Comparison of ENCODE assay signal across 1 cellular context in the genomic region with DNA sequence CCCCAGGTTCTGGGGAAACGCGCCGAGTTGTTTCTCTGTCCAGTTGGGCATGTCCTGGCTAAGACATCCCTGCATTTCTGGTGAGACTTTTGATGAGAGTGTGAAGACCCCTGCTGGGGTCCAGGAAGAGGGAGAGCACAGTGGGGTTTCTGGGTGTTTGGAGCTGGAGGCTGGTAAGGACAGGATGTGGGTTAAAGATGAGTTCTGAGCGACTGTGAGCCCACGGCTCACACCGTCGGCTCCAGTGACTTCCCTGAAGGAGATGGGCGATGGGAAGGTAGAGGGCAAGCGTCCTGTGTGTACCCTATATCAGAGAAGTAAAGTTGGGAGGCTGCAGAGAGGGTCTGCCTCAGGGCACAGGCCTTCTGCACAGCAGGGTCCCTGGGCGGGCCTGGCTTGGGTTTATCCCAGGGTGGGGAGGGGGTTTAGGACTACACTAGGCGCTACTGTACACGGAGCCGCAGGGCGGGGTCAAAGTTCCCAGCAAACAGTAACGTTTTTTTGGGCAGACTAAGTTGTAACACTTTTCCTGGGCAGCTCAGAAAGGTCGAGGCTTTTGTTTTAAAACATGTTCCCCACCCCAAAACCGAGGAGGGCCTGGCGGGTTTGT.
TF ChIP-seq lines count a peak whose summit lies in the region.

No MANE protein-coding gene starts in this region.

TF ChIP-seq in IMR-90, 13 proteins besides CTCF, POLR2A, EP300 and RAD21:
- TF ChIP-seq MAZ (IDR thresholded peaks at IDR 0.05; ENCODE audit: borderline replicate concordance, low read depth, low read length) (no peak), SMC3 (IDR thresholded peaks at IDR 0.05; ENCODE audit: low read depth, low read length) (no peak), CEBPB (IDR thresholded peaks at IDR 0.05; ENCODE audit: low read depth, low read length) (no peak), RCOR1 (IDR thresholded peaks at IDR 0.05; ENCODE audit: insufficient replicate concordance, low read length) (no peak), FOS (IDR thresholded peaks at IDR 0.05; ENCODE audit: low read depth, low read length) (no peak), MAFK (IDR thresholded peaks at IDR 0.05; ENCODE audit: low read depth, low read length) (no peak), BHLHE40 (IDR thresholded peaks at IDR 0.05; ENCODE audit: low read depth, low read length) (no peak), USF2 (IDR thresholded peaks at IDR 0.05; ENCODE audit: low read depth, low read length) (no peak), ELK1 (IDR thresholded peaks at IDR 0.05; ENCODE audit: borderline replicate concordance, low read depth, low read length) (no peak), NFE2L2 (IDR thresholded peaks at IDR 0.05; ENCODE audit: low read depth, low read length) (no peak), RFX5 (IDR thresholded peaks at IDR 0.05; ENCODE audit: low read depth, low read length) (no peak), CHD1 (IDR thresholded peaks at IDR 0.05; ENCODE audit: low read depth, low read length) (no peak), MXI1 (IDR thresholded peaks at IDR 0.05; ENCODE audit: borderline replicate concordance, low read depth, low read length) (no peak)
